8 cellular contexts compared by ENCODE assay signal in genomic region chr2:177618270-177619253, GRCh38.
DNase-seq lines count a peak whose midpoint lies in the region; ATAC-seq, FAIRE-seq and TF ChIP-seq lines count a peak whose summit lies in the region.

No MANE protein-coding gene starts in this region.

- no peak for FAIRE-seq in H1 (lab: Jason Lieb, UNC)

- DNase-seq in CMK (ENCODE audit: low read depth) (peak; percentile 54), HS-27A (ENCODE audit: low read depth) (peak; percentile 60), NOMO-1 (lab: John Stamatoyannopoulos, UW; ENCODE audit: unreplicated experiment in 2 of 2) (peak; percentile 70 to 92), H1 (ENCODE audit: low read depth in 1 of 2, low spot score in 2 of 2) (peak; percentile 50 to 92), mesenchymal stem cell (peak; percentile 93)
- peak; percentile 95 for DNase-seq in activated CD8-positive, alpha-beta memory T cell treated with anti-CD3 and anti-CD28 coated beads, Interleukin-2, amount 10 ng/mL, durations not matched to agents 7 days and 5 days
- DNase-seq in stimulated activated CD8-positive, alpha-beta memory T cell treated with anti-CD3 and anti-CD28 coated beads, Interleukin-12 subunit alpha, Interleukin-12 subunit beta, amount 100 ng/mL, for 24 hours (ENCODE audit: extremely low read depth) = peak; percentile 79

- TF ChIP-seq CTCF in H1 (IDR thresholded peaks at IDR 0.05; ENCODE audit: control extremely low read depth in 1 of 3, insufficient read depth in 1 of 3, low read depth in 1 of 3, low read length in 3 of 3) = no peak

- peak in 1 of 2 experiments; percentile 88; a peak in 2 of 3 replicates for TF ChIP-seq POLR2A in H1 (IDR thresholded peaks at IDR 0.05; ENCODE audit: control extremely low read depth in 1 of 2, low read depth in 2 of 2, low read length in 2 of 2)

- peak overlapping the region; percentile 94 for H3K4me3 Mint-ChIP-seq in activated CD8-positive, alpha-beta memory T cell treated with anti-CD3 and anti-CD28 coated beads, Interleukin-2, amount 10 ng/mL, durations not matched to agents 7 days and 5 days

- peak overlapping the region; percentile 99 for H2BK5ac ChIP-seq in H1 (ENCODE audit: low read depth, low read length)
- H2BK5ac ChIP-seq in mesenchymal stem cell (ENCODE audit: low read depth, low read length, poor library complexity, severe bottlenecking) = peak overlapping the region; percentile 95

- CTCF ChIA-PET in activated CD8-positive, alpha-beta memory T cell treated with anti-CD3 and anti-CD28 coated beads, Interleukin-2, amount 10 ng/mL, durations not matched to agents 7 days and 5 days (lab: Charles Lee) = interaction anchor here (0.9 to 1.7 kb wide), 2 partner anchors 14 to 21 kb away, joined by 3 to 5 read pairs; no protein-coding TSS in a partner anchor
- CTCF ChIA-PET in H1 (lab: Charles Lee; ENCODE audit: partially characterized antibody) = interaction anchor here (0.6 to 2.6 kb wide), 4 partner anchors 11 to 17 kb away, joined by 3 to 14 read pairs (median 4); no protein-coding TSS in a partner anchor

- 5% methylated on average over 67 of the region's 76 CpGs; no CpG with 5 or more reads in 1 of the 2 experiments for WGBS in H1 (ENCODE audit: extremely low coverage in 1 of 2, insufficient coverage in 1 of 2, insufficient read length in 1 of 2, insufficient replicate concordance in 2 of 2, low coverage in 1 of 2, low lambda C conversion rate in 2 of 2, missing lambda C conversion rate in 1 of 2), 2 experiments
- 4% methylated on average over 71 of the region's 76 CpGs for WGBS in mesenchymal stem cell

- peaks cover 2% of the 10 kb centered on the region for H3K23me2 ChIP-seq in H1 (ENCODE audit: low read depth, low read length)

- H3K18ac ChIP-seq in H1 (ENCODE audit: extremely low read depth, low read length) (peak overlapping the region; percentile 99), mesenchymal stem cell (ENCODE audit: low read depth in 1 of 2, low read length in 2 of 2) (peak overlapping the region; percentile 74 to 96)

- no peaks in the 10 kb centered on the region for H3K79me1 ChIP-seq in H1 (ENCODE audit: low read depth, low read length)
- H3K79me1 ChIP-seq in mesenchymal stem cell (replicated peaks; ENCODE audit: low read length, poor library complexity, severe bottlenecking) = peaks cover 4% of the 10 kb centered on the region

- H3K4me2 ChIP-seq in H1 (ENCODE audit: insufficient read depth in 1 of 2, low read depth in 2 of 2, low read length in 2 of 2) (peak overlapping the region; percentile 68 to 86), mesenchymal stem cell (ENCODE audit: low read length, poor library complexity, severe bottlenecking) (peak overlapping the region; percentile 66)

- POLR2A ChIA-PET in H1 (lab: Charles Lee; ENCODE audit: partially characterized antibody) = no interaction called here

- H4K8ac ChIP-seq in H1 (ENCODE audit: extremely low read depth, insufficient read depth, low read length) (peak overlapping the region; percentile 99), mesenchymal stem cell (ENCODE audit: low read length) (peak overlapping the region; percentile 99)

- H3K56ac ChIP-seq in H1 (replicated peaks; ENCODE audit: insufficient read length, low read depth, low read length) = peak overlapping the region; percentile 98

- peak overlapping the region; percentile 92 for H4K5ac ChIP-seq in H1 (ENCODE audit: insufficient read length, low read depth, low read length)

- H3K4me1 ChIP-seq in H1 (replicated peaks in 1 of 4; ENCODE audit: control insufficient read depth in 3 of 4, insufficient read depth in 4 of 4, low read length in 3 of 4) = peaks cover 0 to 7% (median 2%) of the 10 kb centered on the region in 4 experiments; a peak in 3 of 7 replicates
- peaks cover 5% of the 10 kb centered on the region for H3K4me1 ChIP-seq in mesenchymal stem cell (ENCODE audit: control insufficient read depth, insufficient read depth, low read depth, low read length)

- peak overlapping the region; percentile 98 for H2BK20ac ChIP-seq in H1 (ENCODE audit: low read length)

- H3K4ac ChIP-seq in H1 (replicated peaks; ENCODE audit: insufficient read length, low read depth, low read length) = no peak overlapping the region
- peak overlapping the region; percentile 67 to 99 for H3K4ac ChIP-seq in mesenchymal stem cell (ENCODE audit: low read depth in 1 of 2, low read length in 2 of 2)

- no peak overlapping the region for H3K14ac ChIP-seq in H1 (ENCODE audit: insufficient read length)
- H3K14ac ChIP-seq in mesenchymal stem cell (ENCODE audit: low read length in 2 of 2) = peak overlapping the region in 1 of 2 experiments; percentile 92

- H3K27ac Mint-ChIP-seq in activated CD8-positive, alpha-beta memory T cell treated with anti-CD3 and anti-CD28 coated beads, Interleukin-2, amount 10 ng/mL, durations not matched to agents 7 days and 5 days = peak overlapping the region; percentile 94

- peaks cover 1% of the 10 kb centered on the region for H3K36me3 Mint-ChIP-seq in activated CD8-positive, alpha-beta memory T cell treated with anti-CD3 and anti-CD28 coated beads, Interleukin-2, amount 10 ng/mL, durations not matched to agents 7 days and 5 days

- H4K91ac ChIP-seq in H1 (replicated peaks; ENCODE audit: insufficient read length, low read length) (peak overlapping the region; percentile 94), mesenchymal stem cell (ENCODE audit: low read length) (peak overlapping the region; percentile 67)

- H3K23ac ChIP-seq in H1 (ENCODE audit: insufficient read length) (no peak overlapping the region), mesenchymal stem cell (ENCODE audit: low read length in 2 of 2) (peak overlapping the region in 1 of 2 experiments; percentile 56)

- peaks cover 10% of the 10 kb centered on the region for H3K4me1 Mint-ChIP-seq in activated CD8-positive, alpha-beta memory T cell treated with anti-CD3 and anti-CD28 coated beads, Interleukin-2, amount 10 ng/mL, durations not matched to agents 7 days and 5 days

- H2BK15ac ChIP-seq in H1 (ENCODE audit: low read length) (no peak overlapping the region; the same call in 1 of the 2 replicates), mesenchymal stem cell (ENCODE audit: low read depth, poor library complexity, severe bottlenecking) (peak overlapping the region; percentile 55)

- no peaks in the 10 kb centered on the region for H3K9me3 ChIP-seq in H1 (ENCODE audit: insufficient read depth in 2 of 2, low read depth in 1 of 2, low read length in 1 of 2)
- H3K9me3 ChIP-seq in mesenchymal stem cell (ENCODE audit: control insufficient read depth, low read length) = no peaks in the 10 kb centered on the region

- peaks cover 15% of the 10 kb centered on the region for H3K27me3 Mint-ChIP-seq in activated CD8-positive, alpha-beta memory T cell treated with anti-CD3 and anti-CD28 coated beads, Interleukin-2, amount 10 ng/mL, durations not matched to agents 7 days and 5 days

- peak; percentile 89 for ATAC-seq in GM19468 (IDR thresholded peaks at IDR 0.05; ENCODE audit: extremely low read depth, unreplicated experiment)
- peak; percentile 93 for ATAC-seq in activated CD8-positive, alpha-beta memory T cell treated with anti-CD3 and anti-CD28 coated beads, Interleukin-2, amount 10 ng/mL, durations not matched to agents 7 days and 5 days

- no peaks in the 10 kb centered on the region for H3K79me2 ChIP-seq in H1 (ENCODE audit: control insufficient read depth in 1 of 2, insufficient read depth in 2 of 2, low read length in 2 of 2)

- H3K27ac ChIP-seq in H1 (ENCODE audit: low read depth, low read length) (peak overlapping the region; percentile 98), mesenchymal stem cell (ENCODE audit: low read length, poor library complexity, severe bottlenecking) (peak overlapping the region; percentile 99)

- no peaks in the 10 kb centered on the region for H3K9me3 Mint-ChIP-seq in activated CD8-positive, alpha-beta memory T cell treated with anti-CD3 and anti-CD28 coated beads, Interleukin-2, amount 10 ng/mL, durations not matched to agents 7 days and 5 days (ENCODE audit: low read depth)

- peaks cover 0 to 3% of the 10 kb centered on the region in 2 experiments for H4K20me1 ChIP-seq in H1 (replicated peaks in 1 of 2; ENCODE audit: control insufficient read depth in 1 of 2, insufficient read depth in 2 of 2, low read length in 2 of 2)

- H3K9ac ChIP-seq in H1 (replicated peaks in 1 of 4; ENCODE audit: extremely low read depth in 1 of 4, low read depth in 3 of 4, low read length in 3 of 4) (peak overlapping the region; percentile 74 to 97 (median 96)), mesenchymal stem cell (ENCODE audit: low read length) (peak overlapping the region; percentile 100)

- TF ChIP-seq RAD21 in H1 (IDR thresholded peaks at IDR 0.05 in 1 of 2, conservative IDR thresholded peaks at IDR 0.05 in 1 of 2; ENCODE audit: low read depth in 2 of 2, low read length in 2 of 2) = no peak

- no peak for TF ChIP-seq EP300 in H1 (IDR thresholded peaks at IDR 0.05; ENCODE audit: borderline replicate concordance in 1 of 2, low read depth in 2 of 2, low read length in 2 of 2)

- H2BK12ac ChIP-seq in H1 (ENCODE audit: low read depth, low read length) = peak overlapping the region; percentile 98
- no peak overlapping the region for H2BK12ac ChIP-seq in mesenchymal stem cell (ENCODE audit: low read length in 2 of 2)

- H2BK120ac ChIP-seq in H1 (replicated peaks; ENCODE audit: low read depth, low read length) (peak overlapping the region; percentile 95), mesenchymal stem cell (ENCODE audit: low read depth, low read length) (peak overlapping the region; percentile 98)

- H3K4me3 ChIP-seq in H1 (ENCODE audit: extremely low read depth in 1 of 4, insufficient read depth in 2 of 4, low read depth in 3 of 4, low read length in 4 of 4) (peak overlapping the region; percentile 81 to 95 (median 92)), mesenchymal stem cell (ENCODE audit: insufficient read depth in 1 of 2, low read depth in 1 of 2, low read length in 2 of 2) (peak overlapping the region; percentile 81 to 97)

- peak overlapping the region; percentile 100 for H2AFZ ChIP-seq in H1 (ENCODE audit: low read length)
- H2AFZ ChIP-seq in mesenchymal stem cell (ENCODE audit: low read depth, low read length) = peak overlapping the region; percentile 94

- H3K36me3 ChIP-seq in H1 (ENCODE audit: control insufficient read depth in 2 of 4, insufficient read depth in 4 of 4, low read length in 3 of 4) (no peaks in the 10 kb centered on the region), mesenchymal stem cell (ENCODE audit: control insufficient read depth in 1 of 2, insufficient read depth in 2 of 2, low read depth in 1 of 2, low read length in 2 of 2) (no peaks in the 10 kb centered on the region)

- no peaks in the 10 kb centered on the region for H3K27me3 ChIP-seq in H1 (replicated peaks in 1 of 4; ENCODE audit: control insufficient read depth in 3 of 4, extremely low read depth in 1 of 4, insufficient read depth in 3 of 4, low read length in 3 of 4)
- H3K27me3 ChIP-seq in mesenchymal stem cell (ENCODE audit: control insufficient read depth in 1 of 2, insufficient read depth in 1 of 2, low read length in 2 of 2) = no peaks in the 10 kb centered on the region

- H2AK5ac ChIP-seq in H1 (ENCODE audit: low read depth, low read length) (no peak overlapping the region), mesenchymal stem cell (ENCODE audit: low read length, severe bottlenecking) (no peak overlapping the region)

TF ChIP-seq in H1, 55 proteins besides CTCF, POLR2A, EP300 and RAD21 (continues in another document):
- no peak for TF ChIP-seq CBX8 (IDR thresholded peaks at IDR 0.05; ENCODE audit: borderline replicate concordance, low read depth, low read length)
- no peak for TF ChIP-seq SIRT6 (IDR thresholded peaks at IDR 0.05; ENCODE audit: low read length)
- no peak for TF ChIP-seq SRF (IDR thresholded peaks at IDR 0.05; ENCODE audit: low read depth, low read length)

Comparison
In these comparisons a context has a peak if more than half of its experiments do, and no peak if none do; other contexts are left out.
1. Peak in every context shown above with its lines: DNase-seq, ATAC-seq, H3K4me3 ChIP-seq and H3K27ac ChIP-seq.